Comparison of ENCODE assay signal across 8 cellular contexts in genomic region chr3:128845695-128846491, GRCh38. TPM values are rescaled to one million over a fixed set of nuclear protein-coding genes. Genes with fewer than 3 reads are reported as not detected.
DNase-seq lines count a peak whose midpoint lies in the region; ATAC-seq and TF ChIP-seq lines count a peak whose summit lies in the region.

No MANE protein-coding gene starts in this region.

- H3K4me3 ChIP-seq in GM08714 (ENCODE audit: low read length) = peak overlapping the region; percentile 11; the same call in 1 of the 2 replicates
- H3K4me3 ChIP-seq in spleen = peak overlapping the region; percentile 39 to 69 (median 50)

- ATAC-seq in HG02678 (IDR thresholded peaks at IDR 0.05; ENCODE audit: unreplicated experiment) (peak; percentile 77), activated B cell treated with CpG ODN at 0.5 μM for 24 hours (ENCODE audit: low read depth) (peak; percentile 87), GM18520 (IDR thresholded peaks at IDR 0.05; ENCODE audit: unreplicated experiment) (no peak)

- TF ChIP-seq CTCF in activated B cell treated with CpG ODN at 0.5 μM for 24 hours (IDR thresholded peaks at IDR 0.05) (no peak), spleen (IDR thresholded peaks at IDR 0.05 in 8 of 11, conservative IDR thresholded peaks at IDR 0.05 in 3 of 11) (peak in 10 of 11 experiments; percentile 47 to 86 (median 71))

- H3K4me1 ChIP-seq in spleen = peaks cover 6 to 37% (median 20%) of the 10 kb centered on the region in 6 donors

- H3K27me3 ChIP-seq in spleen (replicated peaks in 1 of 7) = no peaks in the 10 kb centered on the region

- TF ChIP-seq POLR2A in spleen (IDR thresholded peaks at IDR 0.05) = no peak

- peaks cover 10% of the 10 kb centered on the region for H3K4me1 Mint-ChIP-seq in activated B cell treated with CpG ODN at 0.5 μM for 24 hours

- H3K4me3 Mint-ChIP-seq in activated B cell treated with CpG ODN at 0.5 μM for 24 hours = peak overlapping the region; percentile 88

- H3K36me3 Mint-ChIP-seq in activated B cell treated with CpG ODN at 0.5 μM for 24 hours (ENCODE audit: low read depth) = no peaks in the 10 kb centered on the region

- intact Hi-C loops in activated B cell treated with CpG ODN at 0.5 μM for 24 hours (cut with micrococcal nuclease) (loop anchor here (1.0 to 2.0 kb wide), 6 partner anchors 33 to 419 kb away; partner anchors contain the start of gene ACAD9), spleen (cut with DNase I; ENCODE audit: low total_unique reads) (loop anchor here (5.0 kb wide), 1 partner anchor 164 kb away; no protein-coding TSS in a partner anchor)

- no peaks in the 10 kb centered on the region for H3K27me3 Mint-ChIP-seq in activated B cell treated with CpG ODN at 0.5 μM for 24 hours

- DNase-seq in NCI-H1930 (lab: John Stamatoyannopoulos, UW) (peak; percentile 83 to 88), activated B cell treated with CpG ODN at 0.5 μM for 24 hours (peak; percentile 72), caudate nucleus (lab: John Stamatoyannopoulos, UW) (peak in 59 of 61 donors; percentile 7 to 90 (median 68)), inferior parietal cortex (ENCODE audit: extremely low spot score) (peak; percentile 64), spleen (peak; percentile 95)

- H3K9me3 ChIP-seq in spleen = no peaks in the 10 kb centered on the region

- WGBS in spleen, 5 donors = 1 to 5% (median 3%) methylated on average over 20 to 36 of the region's 36 CpGs

- CTCF ChIA-PET in activated B cell treated with CpG ODN at 0.5 μM for 24 hours (lab: Charles Lee) = interaction anchor here (0.7 to 2.6 kb wide), 7 partner anchors 25 to 419 kb away, joined by 3 to 15 read pairs (median 4); partner anchors contain the start of gene RPN1

- H3K27ac ChIP-seq in caudate nucleus (ENCODE audit: low read depth, low read length) (peak overlapping the region; percentile 86), spleen (peak overlapping the region in 7 of 8 donors; percentile 14 to 81 (median 66))

- peak overlapping the region; percentile 36 for H3K27ac Mint-ChIP-seq in activated B cell treated with CpG ODN at 0.5 μM for 24 hours

- H3K36me3 ChIP-seq in spleen = no peaks in the 10 kb centered on the region

- POLR2A ChIA-PET in activated B cell treated with CpG ODN at 0.5 μM for 24 hours (lab: Charles Lee) = interaction anchor here (1.8 to 1.9 kb wide), 2 partner anchors 34 to 165 kb away, joined by 5 to 13 read pairs; partner anchors contain the start of gene ACAD9

- no peaks in the 10 kb centered on the region for H3K9me3 Mint-ChIP-seq in activated B cell treated with CpG ODN at 0.5 μM for 24 hours

RNA-seq across cellular contexts. Expression of gene ACAD9, which starts 33.5 kb away (rescaled TPM):
- total RNA-seq in activated B cell treated with CpG ODN at 0.5 μM for 24 hours = 52.5 and 57.3 TPM in 2 replicates
- total RNA-seq in spleen = 10 to 100 TPM; 39.6 to 52.8 (median 49.2) TPM
- 10 to 100 TPM; 18.8 to 31.9 (median 25.0) TPM for polyA plus RNA-seq in spleen
